9 cellular contexts compared by ENCODE assay signal in genomic region chr5:784428-785177, GRCh38. TPM values are rescaled to one million over a fixed set of nuclear protein-coding genes. Genes with fewer than 3 reads are reported as not detected.
DNase-seq lines count a peak whose midpoint lies in the region; ATAC-seq and TF ChIP-seq lines count a peak whose summit lies in the region.
"Not testable (repeated sequence)": the region's sequence is repeated elsewhere in the genome, so short reads cannot be mapped to it uniquely, and the experiment has no call there.
"Had no signal": no experiment of that assay in that cellular context is flagged by ENCODE, and none has a peak within 500 bp of the region (broad histone marks: within the 10 kb centered on the region; RNA-seq: fewer than 3 reads in every experiment).

TSS of gene ZDHHC11B (minus strand) at chr5:784729. CDS start at chr5:766919, 17,810 bp downstream.

- WGBS in esophagus, 2 donors, result 0 to 1% methylated on average over 51 to 62 of the region's 101 CpGs

- DNase-seq in COLO668 (lab: John Stamatoyannopoulos, UW; ENCODE audit: unreplicated experiment), result peak; percentile 96
- peak; percentile 44 for DNase-seq in LNCaP clone FGC (ENCODE audit: low read depth)
- peak; percentile 99 for DNase-seq in RPMI8226
- peak; percentile 88 for DNase-seq in activated T-helper 1 cell treated with anti-CD3 and anti-CD28 coated beads, Interleukin-2, amount 50 U/mL, for 16 hours (ENCODE audit: low read depth in 1 of 2, low spot score in 1 of 2)
- DNase-seq in mucosa of descending colon, result peak; percentile 89 to 97 (median 90)
- peak; percentile 78 for DNase-seq in stimulated activated CD8-positive, alpha-beta memory T cell treated with anti-CD3 and anti-CD28 coated beads, Interleukin-15, amount 100 ng/mL, for 1 hour (ENCODE audit: low read depth)

- ATAC-seq in GM21786 (IDR thresholded peaks at IDR 0.05; ENCODE audit: unreplicated experiment) (peak; percentile 63), mucosa of descending colon (peak; percentile 87)

- H3K4me1 ChIP-seq in esophagus (ENCODE audit: control insufficient read depth in 2 of 2, insufficient read depth in 2 of 2, low read length in 1 of 2); mucosa of descending colon (ENCODE audit: low read depth): not testable (repeated sequence)

- TF ChIP-seq CTCF in LNCaP clone FGC (IDR thresholded peaks at IDR 0.05; ENCODE audit: control insufficient read depth, extremely low read depth, insufficient read depth); mucosa of descending colon (IDR thresholded peaks at IDR 0.05): not testable (repeated sequence)

- H3K9me3 ChIP-seq in esophagus (ENCODE audit: control insufficient read depth in 2 of 2, insufficient read depth in 1 of 2, low read depth in 1 of 2, low read length in 1 of 2); mucosa of descending colon: not testable (repeated sequence)

- H3K27ac ChIP-seq in esophagus (ENCODE audit: low read depth in 2 of 2, low read length in 1 of 2), result peak within 1 kb of the TSS in 1 of 2 donors; percentile 5

- H3K4me3 ChIP-seq in LNCaP clone FGC (ENCODE audit: low read depth, low read length) (peak within 1 kb of the TSS; percentile 57), esophagus (ENCODE audit: low read depth in 1 of 2, low read length in 2 of 2) (peak within 1 kb of the TSS; percentile 46 to 70), mucosa of descending colon (peak within 1 kb of the TSS; percentile 22)

- intact Hi-C loops in mucosa of descending colon (cut with DNase I, micrococcal nuclease), result not testable (repeated sequence)

- not testable (repeated sequence) for H3K27me3 ChIP-seq in esophagus (ENCODE audit: control insufficient read depth in 1 of 2, insufficient read depth in 2 of 2, low read length in 2 of 2)

- H3K36me3 ChIP-seq in esophagus (ENCODE audit: control insufficient read depth in 2 of 2, insufficient read depth in 2 of 2, low read length in 1 of 2); mucosa of descending colon (ENCODE audit: low read depth): not testable (repeated sequence)

RNA-seq across cellular contexts. Expression of gene ZDHHC11B, which starts in this region (rescaled TPM):
- 1 to 10 TPM; 2.6 to 5.2 TPM for polyA plus RNA-seq in esophagus
- 1 to 10 TPM in 2 of 3 donors, under 1 TPM in 1; 0.41 to 6.4 (median 4.6) TPM for total RNA-seq in mucosa of descending colon
- total RNA-seq: pulmonary artery endothelial cell had no signal

Comparison
In these comparisons a context has a peak if more than half of its experiments do, and no peak if none do; other contexts are left out.
1. DNase-seq: peak in every context shown above with its lines; median percentile 99 in RPMI8226; 96 in COLO668; 90 in mucosa of descending colon; 88 in activated T-helper 1 cell treated with anti-CD3 and anti-CD28 coated beads, Interleukin-2, amount 50 U/mL, for 16 hours; 78 in stimulated activated CD8-positive, alpha-beta memory T cell treated with anti-CD3 and anti-CD28 coated beads, Interleukin-15, amount 100 ng/mL, for 1 hour; 44 in LNCaP clone FGC.